In the genomic region with DNA sequence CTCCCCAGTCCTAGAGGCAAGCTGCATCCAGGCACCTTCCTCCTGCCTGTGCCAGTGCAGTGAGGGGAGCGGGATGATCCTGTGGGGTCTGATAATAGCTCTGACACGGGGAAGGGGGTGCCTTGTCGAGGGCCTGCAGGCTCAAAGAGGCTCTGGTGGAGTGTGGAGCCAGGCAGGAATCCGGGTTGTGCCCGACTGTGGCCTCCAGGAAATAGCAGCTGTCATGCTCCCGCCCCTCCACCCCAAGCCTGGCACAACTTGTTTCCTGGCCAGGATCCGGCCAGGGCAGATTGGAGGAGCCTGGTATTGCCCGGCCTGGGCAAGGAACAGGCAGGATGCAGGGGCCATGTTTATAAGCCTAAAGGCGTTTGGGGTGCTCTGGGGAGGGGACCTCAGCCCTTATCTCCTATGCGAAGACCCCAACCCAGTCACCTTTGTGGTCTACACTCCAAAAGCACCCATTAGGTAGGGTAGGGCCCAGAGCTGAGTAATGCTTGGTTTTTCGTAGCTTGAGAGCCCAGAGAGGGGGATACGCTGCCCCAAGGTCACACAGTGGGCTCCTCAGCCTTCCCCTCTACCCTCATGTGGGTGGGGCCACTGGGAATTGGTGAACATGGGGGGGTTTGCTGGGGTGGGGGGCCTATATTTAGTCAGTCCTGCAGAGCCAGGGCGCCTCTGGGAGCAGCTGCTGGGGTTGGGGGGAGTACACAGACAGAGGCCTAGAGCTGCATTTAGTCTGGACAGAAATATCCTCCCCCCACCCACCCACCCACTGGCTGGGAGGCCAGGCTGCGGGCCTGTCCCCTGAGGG, we compare ENCODE assay signal across 8 cellular contexts. TPM values are rescaled to one million over a fixed set of nuclear protein-coding genes. Genes with fewer than 3 reads are reported as not detected.
DNase-seq lines count a peak whose midpoint lies in the region; ATAC-seq and TF ChIP-seq lines count a peak whose summit lies in the region.

No MANE protein-coding gene starts in this region.

- H3K27me3 ChIP-seq in BJ (ENCODE audit: control insufficient read depth, insufficient read depth, low read length) = no peaks in the 10 kb centered on the region
- H3K27me3 ChIP-seq in Loucy (ENCODE audit: insufficient read depth, low read length, poor library complexity, severe bottlenecking) = no peaks in the 10 kb centered on the region

- H3K27me3 Mint-ChIP-seq in type B pancreatic cell = no peaks in the 10 kb centered on the region

- H3K4me1 ChIP-seq in Loucy (ENCODE audit: insufficient read depth, low read length, poor library complexity, severe bottlenecking) = peaks cover 78% of the 10 kb centered on the region

- H3K36me3 Mint-ChIP-seq in type B pancreatic cell = no peaks in the 10 kb centered on the region

- H3K27ac Mint-ChIP-seq in type B pancreatic cell = peak overlapping the region; percentile 78

- H3K9me3 Mint-ChIP-seq in type B pancreatic cell = no peaks in the 10 kb centered on the region

- peaks cover 100% of the 10 kb centered on the region for H3K79me2 ChIP-seq in Loucy (ENCODE audit: insufficient read depth, low read length)

- H2AFZ ChIP-seq in Loucy (ENCODE audit: low read length) = no peak overlapping the region

- H3K9ac ChIP-seq in Loucy (ENCODE audit: low read depth, low read length, poor library complexity, severe bottlenecking) = peak overlapping the region; percentile 65

- H3K4me3 ChIP-seq in BJ (ENCODE audit: low read depth, low read length) (peak overlapping the region; percentile 25), Loucy (ENCODE audit: low read length, poor library complexity, severe bottlenecking) (no peak overlapping the region)

- CTCF ChIA-PET in BJ (lab: Yijun Ruan, JAX) = interaction anchor here (0.7 to 3.1 kb wide), 12 partner anchors 9 to 241 kb away, joined by 3 to 19 read pairs (median 6); partner anchors contain the start of gene CXXC5

- peak overlapping the region; percentile 98 for H3K4me2 ChIP-seq in Loucy (ENCODE audit: low read depth, low read length, poor library complexity, severe bottlenecking)

- H4K20me1 ChIP-seq in Loucy (ENCODE audit: insufficient read depth, low read length, poor library complexity, severe bottlenecking) = peaks cover 96% of the 10 kb centered on the region

- TF ChIP-seq CTCF in BJ (IDR thresholded peaks at IDR 0.05; ENCODE audit: insufficient read depth, low read depth, low read length) = no peak
- no peak for TF ChIP-seq CTCF in Loucy (conservative IDR thresholded peaks at IDR 0.05; ENCODE audit: low read length)
- no peak for TF ChIP-seq CTCF in type B pancreatic cell (conservative IDR thresholded peaks at IDR 0.05)

- H3K9me2 ChIP-seq in Loucy (replicated peaks; ENCODE audit: low read depth, low read length) = no peaks in the 10 kb centered on the region

- peak overlapping the region; percentile 55 for H3K4me3 Mint-ChIP-seq in type B pancreatic cell

- ATAC-seq in HG03135 (IDR thresholded peaks at IDR 0.05; ENCODE audit: unreplicated experiment) = no peak

- H3F3A ChIP-seq in Loucy (ENCODE audit: low read depth) = no peaks in the 10 kb centered on the region

- H3K9me3 ChIP-seq in Loucy (ENCODE audit: insufficient read depth, low read depth, low read length) = no peaks in the 10 kb centered on the region

- peaks cover 36% of the 10 kb centered on the region for H3K4me1 Mint-ChIP-seq in type B pancreatic cell (ENCODE audit: unreplicated experiment)

- POLR2A ChIA-PET in BJ (lab: Charles Lee) = interaction anchor here (0.5 to 1.0 kb wide), 3 partner anchors 12 to 386 kb away, joined by 3 to 13 read pairs (median 7); partner anchors contain the start of gene CXXC5

- H3K36me3 ChIP-seq in BJ (ENCODE audit: control insufficient read depth, insufficient read depth, low read length) (peaks cover 1% of the 10 kb centered on the region), Loucy (ENCODE audit: insufficient read depth, low read length) (peaks cover 26% of the 10 kb centered on the region; the same call in 1 of the 2 replicates)

- DNase-seq in BJ (ENCODE audit: low read depth) (no peak), cerebellum (ENCODE audit: low spot score) (peak; percentile 91), medulla oblongata (ENCODE audit: extremely low spot score) (peak; percentile 97), type B pancreatic cell (ENCODE audit: extremely low spot score, unreplicated experiment) (no peak), NCI-H187 treated with DMSO at 0.1 percent for 48 hours (lab: John Stamatoyannopoulos, UW) (no peak), NCI-H1105 treated with DMSO at 0.1 percent for 48 hours (lab: John Stamatoyannopoulos, UW) (no peak)

RNA-seq across cellular contexts. Expression of gene CXXC5, which starts 12.2 kb away (rescaled TPM):
- 36.5 and 50.4 TPM in 2 replicates for polyA plus RNA-seq in BJ (2011; rRNA removed)
- polyA minus RNA-seq in BJ (2011; rRNA and poly(A)+ RNA removed) = 20.3 and 23.6 TPM in 2 replicates
- 76.6 TPM for total RNA-seq in cerebellum
- total RNA-seq in type B pancreatic cell (ENCODE audit: low replicate concordance) = 46.7 and 58.6 TPM in 2 replicates

Comparison
In these comparisons a context has a peak if more than half of its experiments do, and no peak if none do; other contexts are left out.
1. DNase-seq: peak in cerebellum (single experiment) and medulla oblongata (single experiment); none in BJ (single experiment), type B pancreatic cell (single experiment), NCI-H187 treated with DMSO at 0.1 percent for 48 hours (single experiment) and NCI-H1105 treated with DMSO at 0.1 percent for 48 hours (single experiment).